Comparison of ENCODE assay signal across 18 cellular contexts in genomic region chr3:126005951-126006350, GRCh38. TPM values are rescaled to one million over a fixed set of nuclear protein-coding genes. Genes with fewer than 3 reads are reported as not detected.
DNase-seq lines count a peak whose midpoint lies in the region; ATAC-seq and TF ChIP-seq lines count a peak whose summit lies in the region.
"Had no signal": no experiment of that assay in that cellular context is flagged by ENCODE, and none has a peak within 500 bp of the region (broad histone marks: within the 10 kb centered on the region; RNA-seq: fewer than 3 reads in every experiment).

No MANE protein-coding gene starts in this region.

- ATAC-seq in SK-N-SH treated with all-trans-retinoic acid at 6 μM for 48 hours (peak; percentile 81), GM21528 (IDR thresholded peaks at IDR 0.05; ENCODE audit: low FRiP score, unreplicated experiment) (no peak), HG03025 (IDR thresholded peaks at IDR 0.05; ENCODE audit: low FRiP score, unreplicated experiment) (no peak)
- ATAC-seq in CD8-positive, alpha-beta T cell, result no peak
- ATAC-seq: HepG2 had no signal

- H3K4me3 ChIP-seq in A673 (ENCODE audit: low read depth, low read length, poor library complexity, severe bottlenecking) (no peak overlapping the region), foreskin fibroblast (ENCODE audit: low read depth in 1 of 2, low read length in 2 of 2) (no peak overlapping the region)
- H3K4me3 ChIP-seq in CD8-positive, alpha-beta T cell (ENCODE audit: low read depth, low read length), result no peak overlapping the region
- H3K4me3 ChIP-seq: thyroid gland had no signal

- H3K9me3 ChIP-seq in A673 (ENCODE audit: low read depth, low read length, poor library complexity, severe bottlenecking), result no peaks in the 10 kb centered on the region
- no peaks in the 10 kb centered on the region for H3K9me3 ChIP-seq in CD8-positive, alpha-beta T cell (ENCODE audit: low read length)
- H3K9me3 ChIP-seq: thyroid gland had no signal

- CTCF ChIA-PET in A673 (lab: Charles Lee), result no interaction called here
- CTCF ChIA-PET in CD8-positive, alpha-beta T cell (lab: Charles Lee), result no interaction called here

- no TSS peak for BruUV-seq in A673 (replicated peaks; lab: Mats Ljungman, UMichigan)

- intact Hi-C loops in A673 (cut with micrococcal nuclease; ENCODE audit: unreplicated experiment), result no loop called here
- intact Hi-C loops in CD8-positive, alpha-beta T cell (cut with DNase I, micrococcal nuclease), result no loop called here

- H3K36me3 ChIP-seq in A673 (ENCODE audit: insufficient read depth, low read length, poor library complexity, severe bottlenecking), result peaks cover 15% of the 10 kb centered on the region
- peaks cover 5% of the 10 kb centered on the region for H3K36me3 ChIP-seq in CD8-positive, alpha-beta T cell (ENCODE audit: insufficient read depth, low read length)

- H3K27me3 Mint-ChIP-seq in CD8-positive, alpha-beta T cell (ENCODE audit: low read depth), result no peaks in the 10 kb centered on the region

- POLR2A ChIA-PET in A673 (lab: Charles Lee; ENCODE audit: low non-redundant PET), result no interaction called here
- POLR2A ChIA-PET in CD8-positive, alpha-beta T cell (lab: Charles Lee), result no interaction called here

- H3K4me3 Mint-ChIP-seq in CD8-positive, alpha-beta T cell, result no peak overlapping the region

- H3K4me1 Mint-ChIP-seq in CD8-positive, alpha-beta T cell (ENCODE audit: low read depth), result no peaks in the 10 kb centered on the region

- no peaks in the 10 kb centered on the region for H3K27me3 ChIP-seq in A673 (replicated peaks; ENCODE audit: insufficient read depth, low read depth, low read length, poor library complexity)
- no peaks in the 10 kb centered on the region for H3K27me3 ChIP-seq in CD8-positive, alpha-beta T cell (ENCODE audit: insufficient read depth, low read length)
- H3K27me3 ChIP-seq: thyroid gland had no signal

- peak; percentile 57 for DNase-seq in A673 (ENCODE audit: low spot score)
- DNase-seq in GM13977 (ENCODE audit: low spot score), result peak; percentile 4
- peak; percentile 57 to 62 for DNase-seq in foreskin fibroblast
- no peak for DNase-seq in nucleus accumbens (lab: John Stamatoyannopoulos, UW)
- no peak for DNase-seq in CD8-positive, alpha-beta T cell
- DNase-seq: activated effector memory CD4-positive, alpha-beta T cell treated with Interleukin-2 at 50 U/mL for 16 hours; anterior cingulate cortex; foreskin melanocyte; NCI-H1092 treated with DMSO at 0.1 percent for 48 hours; stimulated activated CD4-positive, alpha-beta T cell treated with anti-CD3 and anti-CD28 coated beads, Interleukin-4, amount 100 ng/mL, for 4 hours; thyroid gland had no signal

- H3K36me3 Mint-ChIP-seq in CD8-positive, alpha-beta T cell, result peaks cover 58% of the 10 kb centered on the region

- in situ Hi-C loops in GM13977 (cut with MboI; ENCODE audit: low pct_unique_long_range_greater_than_20kb, low sequenced_read_pairs, unreplicated experiment), result no loop called here

- no peaks in the 10 kb centered on the region for H3K9me3 Mint-ChIP-seq in CD8-positive, alpha-beta T cell

- H3K27ac ChIP-seq in A673 (ENCODE audit: low read depth, low read length, poor library complexity, severe bottlenecking), result no peak overlapping the region
- no peak overlapping the region for H3K27ac ChIP-seq in CD8-positive, alpha-beta T cell (ENCODE audit: low read depth, low read length)
- H3K27ac ChIP-seq: thyroid gland, VCaP had no signal

- no peaks in the 10 kb centered on the region for H3K4me1 ChIP-seq in A673 (ENCODE audit: insufficient read depth, low read length, poor library complexity, severe bottlenecking)
- H3K4me1 ChIP-seq in CD8-positive, alpha-beta T cell (ENCODE audit: insufficient read depth, low read length), result no peaks in the 10 kb centered on the region
- H3K4me1 ChIP-seq: thyroid gland had no signal

- no peak overlapping the region for H3K27ac Mint-ChIP-seq in CD8-positive, alpha-beta T cell

- TF ChIP-seq CTCF in A673 (conservative IDR thresholded peaks at IDR 0.05; ENCODE audit: low read depth, low read length), result no peak
- no peak for TF ChIP-seq CTCF in GM13977 (IDR thresholded peaks at IDR 0.05; ENCODE audit: extremely low read depth, insufficient read depth, missing control alignments)
- TF ChIP-seq CTCF in foreskin fibroblast (IDR thresholded peaks at IDR 0.05; ENCODE audit: low read depth, low read length), result no peak
- TF ChIP-seq CTCF in CD8-positive, alpha-beta T cell (IDR thresholded peaks at IDR 0.05), result no peak

TF ChIP-seq in SK-N-SH treated with all-trans-retinoic acid at 6 μM for 48 hours, 23 proteins besides CTCF, POLR2A, EP300 and RAD21:
- TF ChIP-seq ISL1 (CRISPR knock-in tag; IDR thresholded peaks at IDR 0.05) (no peak), TOX (CRISPR knock-in tag; IDR thresholded peaks at IDR 0.05; ENCODE audit: borderline replicate concordance) (no peak), PPARA (CRISPR knock-in tag; IDR thresholded peaks at IDR 0.05; ENCODE audit: borderline replicate concordance) (no peak), ARNTL (CRISPR knock-in tag; IDR thresholded peaks at IDR 0.05; ENCODE audit: borderline replicate concordance, low read depth) (no peak), TCF4 (CRISPR knock-in tag; IDR thresholded peaks at IDR 0.05; ENCODE audit: borderline replicate concordance) (no peak), ZFP30 (CRISPR knock-in tag; IDR thresholded peaks at IDR 0.05) (no peak), CSDC2 (CRISPR knock-in tag; IDR thresholded peaks at IDR 0.05) (no peak), RARB (CRISPR knock-in tag; IDR thresholded peaks at IDR 0.05) (no peak), ZNF565 (CRISPR knock-in tag; conservative IDR thresholded peaks at IDR 0.05; ENCODE audit: low read depth) (no peak), ZC3H10 (CRISPR knock-in tag; IDR thresholded peaks at IDR 0.05) (no peak), ZNF70 (CRISPR knock-in tag; IDR thresholded peaks at IDR 0.05) (no peak), ZNF8 (CRISPR knock-in tag; IDR thresholded peaks at IDR 0.05) (no peak)
- TF ChIP-seq, protein P1, sequence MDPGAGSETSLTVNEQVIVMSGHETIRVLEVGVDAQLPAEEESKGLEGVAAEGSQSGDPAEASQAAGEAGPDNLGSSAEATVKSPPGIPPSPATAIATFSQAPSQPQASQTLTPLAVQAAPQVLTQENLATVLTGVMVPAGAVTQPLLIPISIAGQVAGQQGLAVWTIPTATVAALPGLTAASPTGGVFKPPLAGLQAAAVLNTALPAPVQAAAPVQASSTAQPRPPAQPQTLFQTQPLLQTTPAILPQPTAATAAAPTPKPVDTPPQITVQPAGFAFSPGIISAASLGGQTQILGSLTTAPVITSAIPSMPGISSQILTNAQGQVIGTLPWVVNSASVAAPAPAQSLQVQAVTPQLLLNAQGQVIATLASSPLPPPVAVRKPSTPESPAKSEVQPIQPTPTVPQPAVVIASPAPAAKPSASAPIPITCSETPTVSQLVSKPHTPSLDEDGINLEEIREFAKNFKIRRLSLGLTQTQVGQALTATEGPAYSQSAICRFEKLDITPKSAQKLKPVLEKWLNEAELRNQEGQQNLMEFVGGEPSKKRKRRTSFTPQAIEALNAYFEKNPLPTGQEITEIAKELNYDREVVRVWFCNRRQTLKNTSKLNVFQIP (CRISPR knock-in tag; IDR thresholded peaks at IDR 0.05; ENCODE audit: borderline replicate concordance, low read depth), result no peak
- TF ChIP-seq, protein P2, sequence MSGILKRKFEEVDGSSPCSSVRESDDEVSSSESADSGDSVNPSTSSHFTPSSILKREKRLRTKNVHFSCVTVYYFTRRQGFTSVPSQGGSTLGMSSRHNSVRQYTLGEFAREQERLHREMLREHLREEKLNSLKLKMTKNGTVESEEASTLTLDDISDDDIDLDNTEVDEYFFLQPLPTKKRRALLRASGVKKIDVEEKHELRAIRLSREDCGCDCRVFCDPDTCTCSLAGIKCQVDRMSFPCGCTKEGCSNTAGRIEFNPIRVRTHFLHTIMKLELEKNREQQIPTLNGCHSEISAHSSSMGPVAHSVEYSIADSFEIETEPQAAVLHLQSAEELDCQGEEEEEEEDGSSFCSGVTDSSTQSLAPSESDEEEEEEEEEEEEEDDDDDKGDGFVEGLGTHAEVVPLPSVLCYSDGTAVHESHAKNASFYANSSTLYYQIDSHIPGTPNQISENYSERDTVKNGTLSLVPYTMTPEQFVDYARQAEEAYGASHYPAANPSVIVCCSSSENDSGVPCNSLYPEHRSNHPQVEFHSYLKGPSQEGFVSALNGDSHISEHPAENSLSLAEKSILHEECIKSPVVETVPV (CRISPR knock-in tag; IDR thresholded peaks at IDR 0.05), result no peak
- TF ChIP-seq, protein P3, sequence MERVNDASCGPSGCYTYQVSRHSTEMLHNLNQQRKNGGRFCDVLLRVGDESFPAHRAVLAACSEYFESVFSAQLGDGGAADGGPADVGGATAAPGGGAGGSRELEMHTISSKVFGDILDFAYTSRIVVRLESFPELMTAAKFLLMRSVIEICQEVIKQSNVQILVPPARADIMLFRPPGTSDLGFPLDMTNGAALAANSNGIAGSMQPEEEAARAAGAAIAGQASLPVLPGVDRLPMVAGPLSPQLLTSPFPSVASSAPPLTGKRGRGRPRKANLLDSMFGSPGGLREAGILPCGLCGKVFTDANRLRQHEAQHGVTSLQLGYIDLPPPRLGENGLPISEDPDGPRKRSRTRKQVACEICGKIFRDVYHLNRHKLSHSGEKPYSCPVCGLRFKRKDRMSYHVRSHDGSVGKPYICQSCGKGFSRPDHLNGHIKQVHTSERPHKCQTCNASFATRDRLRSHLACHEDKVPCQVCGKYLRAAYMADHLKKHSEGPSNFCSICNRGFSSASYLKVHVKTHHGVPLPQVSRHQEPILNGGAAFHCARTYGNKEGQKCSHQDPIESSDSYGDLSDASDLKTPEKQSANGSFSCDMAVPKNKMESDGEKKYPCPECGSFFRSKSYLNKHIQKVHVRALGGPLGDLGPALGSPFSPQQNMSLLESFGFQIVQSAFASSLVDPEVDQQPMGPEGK (CRISPR knock-in tag; IDR thresholded peaks at IDR 0.05; ENCODE audit: borderline replicate concordance), result no peak

RNA-seq across cellular contexts. Expression of gene ROPN1B, which starts 37.0 kb away (rescaled TPM):
- not detected in 2 replicates for total RNA-seq in A673 (2021)
- total RNA-seq in CD8-positive, alpha-beta T cell, result not detected
- total RNA-seq: activated CD8-positive, alpha-beta memory T cell treated with anti-CD3 and anti-CD28 coated beads for 36 hours; HepG2; skeletal muscle tissue had no signal

Comparison
In these comparisons a context has a peak if more than half of its experiments do, and no peak if none do; other contexts are left out.
1. DNase-seq: peak in A673 (single experiment), GM13977 (single experiment) and foreskin fibroblast (2 of 2); none in nucleus accumbens (0 of 56) and CD8-positive, alpha-beta T cell (0 of 7).